16 cellular contexts compared by ENCODE assay signal in the genomic region with DNA sequence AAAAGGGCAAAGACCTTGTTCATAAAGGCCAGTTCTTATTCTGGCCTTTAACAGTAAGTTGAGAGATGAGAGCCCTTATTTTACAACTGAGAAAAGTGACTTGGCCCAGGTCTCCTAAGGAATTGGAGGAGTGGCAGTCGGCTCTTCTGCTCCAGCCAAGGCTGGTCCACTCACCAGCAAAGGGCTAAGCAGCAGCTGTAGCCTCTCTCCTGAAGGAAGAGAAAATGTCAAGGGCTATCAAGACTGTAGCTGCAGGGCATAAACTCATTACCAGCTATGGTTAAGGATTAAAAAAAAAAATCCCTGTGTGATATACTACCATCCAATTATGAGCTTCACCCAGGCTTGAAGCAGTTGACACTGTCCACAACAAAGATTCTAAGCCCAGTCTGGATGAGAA.
"Had no signal": no experiment of that assay in that cellular context is flagged by ENCODE, and none has a peak within 500 bp of the region (broad histone marks: within the 10 kb centered on the region; RNA-seq: fewer than 3 reads in every experiment).

No MANE protein-coding gene starts in this region.

- ATAC-seq: activated CD8-positive, alpha-beta T cell treated with anti-CD3 and anti-CD28 coated beads, Interleukin-2, amount 10 ng/mL, durations not matched to agents 7 days and 5 days; body of pancreas; gastrocnemius medialis had no signal

- H3K9me3 ChIP-seq: body of pancreas, gastrocnemius medialis, right atrium auricular region, thyroid gland had no signal

- H3K27me3 ChIP-seq: body of pancreas, gastrocnemius medialis, right atrium auricular region, thyroid gland had no signal

- H3K4me1 ChIP-seq: body of pancreas had no signal

- DNase-seq: activated CD4-positive, alpha-beta T cell treated with anti-CD3 and anti-CD28 coated beads, Interleukin-2, amount 10 ng/mL, durations not matched to agents 24 days and 14 days; activated CD8-positive, alpha-beta T cell treated with anti-CD3 and anti-CD28 coated beads, Interleukin-2, amount 10 ng/mL, durations not matched to agents 7 days and 5 days; activated naive CD4-positive, alpha-beta T cell treated with Interleukin-2 at 50 U/mL for 16 hours; activated naive CD8-positive, alpha-beta T cell treated with anti-CD3 and anti-CD28 coated beads, Interleukin-2, amount 10 ng/mL, durations not matched to agents 7 days and 5 days; activated T-cell treated with anti-CD3 and anti-CD28 coated beads, Interleukin-2, amount 50 U/mL, for 24 hours; amygdala; body of pancreas; erythroblast; gastrocnemius medialis; head of caudate nucleus; naive B cell; stimulated activated CD4-positive, alpha-beta T cell treated with anti-CD3 and anti-CD28 coated beads, Interleukin-2, amount 100 ng/mL, for 24 hours; stimulated activated naive CD4-positive, alpha-beta T cell treated with Interleukin-2 at 50 U/mL for 16 hours; T-helper 9 cell; thyroid gland had no signal

- H3K27ac ChIP-seq: body of pancreas, gastrocnemius medialis, right atrium auricular region, thyroid gland had no signal

- H3K4me3 ChIP-seq: body of pancreas, gastrocnemius medialis, right atrium auricular region, thyroid gland had no signal

- H3K36me3 ChIP-seq: gastrocnemius medialis, right atrium auricular region, thyroid gland had no signal
